25 cellular contexts compared by ENCODE assay signal in the genomic region with DNA sequence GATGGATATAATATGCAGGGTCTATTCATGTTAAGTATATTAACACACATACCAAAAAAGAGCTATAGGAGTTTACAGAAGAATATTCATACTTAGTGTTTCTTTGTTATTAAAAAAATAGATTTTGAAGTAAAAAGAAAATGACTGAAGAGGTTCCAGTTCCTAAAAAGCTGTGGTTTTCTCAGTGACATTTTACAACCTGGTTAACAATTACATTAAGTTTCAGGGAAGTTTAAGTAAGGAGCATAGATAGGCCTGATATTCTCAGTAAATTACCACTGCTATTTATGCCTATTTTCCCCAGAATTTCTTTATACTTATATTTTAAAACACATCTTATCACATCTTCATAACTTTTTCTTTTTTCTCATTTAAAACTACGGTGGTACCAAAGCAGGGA. TPM values are rescaled to one million over a fixed set of nuclear protein-coding genes. Genes with fewer than 3 reads are reported as not detected.
A peak's percentile ranks its signal among the peaks of the same experiment; 100 is the strongest.
DNase-seq lines count a peak whose midpoint lies in the region; ATAC-seq and TF ChIP-seq lines count a peak whose summit lies in the region.
"Had no signal": no experiment of that assay in that cellular context is flagged by ENCODE, and none has a peak within 500 bp of the region (broad histone marks: within the 10 kb centered on the region; RNA-seq: fewer than 3 reads in every experiment).

No MANE protein-coding gene starts in this region.

- H3K4me1 Mint-ChIP-seq in T-cell, result no peaks in the 10 kb centered on the region

- TF ChIP-seq CTCF in osteoblast (IDR thresholded peaks at IDR 0.05; ENCODE audit: extremely low read depth, low read depth, low read length), result no peak

- 23 to 35% methylated on average over 1 of the region's 1 CpG for WGBS in GM23248 (ENCODE audit: low coverage in 1 of 2, low lambda C conversion rate in 2 of 2, missing lambda C conversion rate in 2 of 2), 2 experiments

- in situ Hi-C loops in GM23248 (cut with MboI), result loop anchor here (5.0 to 25.0 kb wide), 2 partner anchors 138 to 453 kb away; no protein-coding TSS in a partner anchor

- POLR2A ChIA-PET in T-cell (lab: Charles Lee), result interaction anchor here in 1 of 2 donors (0.6 kb wide), 1 partner anchor 39 kb away, joined by 3 read pairs; no protein-coding TSS in a partner anchor

- H3K4me3 Mint-ChIP-seq in T-cell, result no peak overlapping the region
- H3K4me3 Mint-ChIP-seq: central memory CD8-positive, alpha-beta T cell; naive thymus-derived CD8-positive, alpha-beta T cell had no signal

- no peaks in the 10 kb centered on the region for H3K36me3 ChIP-seq in GM23248 (ENCODE audit: low read depth)
- H3K36me3 ChIP-seq in SJSA1, result no peaks in the 10 kb centered on the region
- H3K36me3 ChIP-seq in osteoblast (ENCODE audit: insufficient read depth, low read length), result no peaks in the 10 kb centered on the region

- no peak overlapping the region for H3K9ac ChIP-seq in GM23248

- ATAC-seq in GM19043 (IDR thresholded peaks at IDR 0.05; ENCODE audit: low read depth, unreplicated experiment), result peak; percentile 37
- ATAC-seq in T-cell (replicated peaks in 1 of 4), result no peak
- no peak for ATAC-seq in HG03439 (IDR thresholded peaks at IDR 0.05; ENCODE audit: unreplicated experiment)
- ATAC-seq: K562; naive thymus-derived CD8-positive, alpha-beta T cell had no signal

- peaks cover 0 to 3% (median 0%) of the 10 kb centered on the region in 3 donors for H3K9me3 Mint-ChIP-seq in T-cell
- H3K9me3 Mint-ChIP-seq: central memory CD8-positive, alpha-beta T cell had no signal

- H3K27me3 Mint-ChIP-seq in T-cell, result peaks cover 3 to 4% of the 10 kb centered on the region in 2 donors

- H2AFZ ChIP-seq in GM23248 (no peak overlapping the region), osteoblast (ENCODE audit: low read length) (no peak overlapping the region)

- H3K4me3 ChIP-seq in GM23248, result no peak overlapping the region
- H3K4me3 ChIP-seq in SJSA1, result no peak overlapping the region
- no peak overlapping the region for H3K4me3 ChIP-seq in osteoblast (ENCODE audit: insufficient read depth, low read length)
- H3K4me3 ChIP-seq: K562, smooth muscle cell, testis had no signal

- H3K9me2 ChIP-seq in GM23248 (ENCODE audit: insufficient read depth), result no peaks in the 10 kb centered on the region

- H3K27ac ChIP-seq in GM23248, result no peak overlapping the region
- peak overlapping the region; percentile 96 for H3K27ac ChIP-seq in SJSA1
- H3K27ac ChIP-seq in osteoblast (ENCODE audit: low read depth, low read length), result peak overlapping the region; percentile 96
- H3K27ac ChIP-seq in substantia nigra (ENCODE audit: low read depth, low read length, poor library complexity, severe bottlenecking), result no peak overlapping the region
- H3K27ac ChIP-seq: testis had no signal

- H3K27me3 ChIP-seq in GM23248 (replicated peaks; ENCODE audit: insufficient read depth), result peaks cover 13% of the 10 kb centered on the region; the same call in 1 of the 2 replicates
- H3K27me3 ChIP-seq in SJSA1 (replicated peaks), result no peaks in the 10 kb centered on the region
- no peaks in the 10 kb centered on the region for H3K27me3 ChIP-seq in osteoblast (ENCODE audit: insufficient read depth, low read length)
- H3K27me3 ChIP-seq: testis had no signal

- no peak for DNase-seq in GM23248
- DNase-seq in SJSA1 (ENCODE audit: low read depth in 1 of 2, low spot score in 2 of 2), result no peak
- no peak for DNase-seq in osteoblast (ENCODE audit: insufficient read length, low spot score, missing footprints)
- DNase-seq in activated gamma-delta T cell treated with Interleukin-2 at 50 U/mL for 16 hours, result no peak
- DNase-seq in T-cell, result no peak
- DNase-seq in substantia nigra (lab: John Stamatoyannopoulos, UW), result no peak
- DNase-seq: activated CD4-positive, alpha-beta T cell treated with anti-CD3 and anti-CD28 coated beads for 48 hours; activated CD8-positive, alpha-beta memory T cell treated with anti-CD3 and anti-CD28 coated beads, Interleukin-2, amount 50 U/mL, for 4 hours; activated gamma-delta T cell; effector CD8-positive, alpha-beta T cell; GOT3; naive thymus-derived CD8-positive, alpha-beta T cell; NCI-H1048; OCI-M1; posterior cingulate gyrus; stimulated activated CD4-positive, alpha-beta T cell treated with anti-CD3 and anti-CD28 coated beads, Interleukin-4, amount 100 ng/mL, for 4 hours; testis had no signal

- H3K79me2 ChIP-seq in GM23248 (ENCODE audit: insufficient read depth) (no peaks in the 10 kb centered on the region), osteoblast (ENCODE audit: insufficient read depth, low read length) (no peaks in the 10 kb centered on the region)

- H3F3A ChIP-seq in GM23248 (ENCODE audit: insufficient read depth), result peaks cover 14% of the 10 kb centered on the region

- no peaks in the 10 kb centered on the region for H3K36me3 Mint-ChIP-seq in T-cell

- no peak overlapping the region for H3K27ac Mint-ChIP-seq in T-cell

- CTCF ChIA-PET in T-cell (lab: Charles Lee), result interaction anchor here (0.6 to 1.1 kb wide), 5 partner anchors 9 to 217 kb away, joined by 3 to 6 read pairs (median 3); no protein-coding TSS in a partner anchor

- H3K4me1 ChIP-seq in GM23248 (ENCODE audit: insufficient read depth) (peaks cover 23% of the 10 kb centered on the region), SJSA1 (replicated peaks) (peaks cover 38% of the 10 kb centered on the region), osteoblast (ENCODE audit: insufficient read depth, low read length) (peaks cover 30% of the 10 kb centered on the region)

- H3K4me2 ChIP-seq in GM23248 (ENCODE audit: unreplicated experiment) (peak overlapping the region; percentile 59), osteoblast (ENCODE audit: insufficient read depth, low read length) (peak overlapping the region; percentile 74)
- H3K4me2 ChIP-seq: smooth muscle cell had no signal

- H3K9me3 ChIP-seq in GM23248 (ENCODE audit: low read depth) (no peaks in the 10 kb centered on the region), SJSA1 (replicated peaks) (no peaks in the 10 kb centered on the region), osteoblast (ENCODE audit: low read depth, low read length) (no peaks in the 10 kb centered on the region)
- H3K9me3 ChIP-seq: testis had no signal

- H4K20me1 ChIP-seq in GM23248 (ENCODE audit: insufficient read depth), result no peaks in the 10 kb centered on the region
- no peaks in the 10 kb centered on the region for H4K20me1 ChIP-seq in osteoblast (ENCODE audit: insufficient read depth, low read length)

RNA-seq across cellular contexts. Expression of a gene that starts 43.6 kb away (rescaled TPM):
- not detected in 2 replicates for total RNA-seq in GM23248 (2014; rRNA removed; shearing (Covaris generic))
- polyA plus RNA-seq in GM23248 (2016; fragmentation: Nextera tagmentation; extraction: Ambion mirVana), result not detected in 2 replicates
- not detected in 2 replicates for total RNA-seq in SJSA1 (2014; rRNA removed; shearing (Covaris generic))
- total RNA-seq in osteoblast, result not detected in 2 replicates
- total RNA-seq in T-cell, result 1 to 10 TPM in 1 of 5 donors, under 1 TPM in 4; 0.12 to 2.3 (median 0.56) TPM
- total RNA-seq: G401; naive thymus-derived CD8-positive, alpha-beta T cell; NCI-H460; testis had no signal
- polyA plus RNA-seq: BJ, K562 had no signal

Comparison
In these comparisons a context has a peak if more than half of its experiments do, and no peak if none do; other contexts are left out.
1. H3K27ac ChIP-seq: peak in SJSA1 (single experiment) and osteoblast (single experiment); none in GM23248 (single experiment) and substantia nigra (single experiment).